In the genomic region with DNA sequence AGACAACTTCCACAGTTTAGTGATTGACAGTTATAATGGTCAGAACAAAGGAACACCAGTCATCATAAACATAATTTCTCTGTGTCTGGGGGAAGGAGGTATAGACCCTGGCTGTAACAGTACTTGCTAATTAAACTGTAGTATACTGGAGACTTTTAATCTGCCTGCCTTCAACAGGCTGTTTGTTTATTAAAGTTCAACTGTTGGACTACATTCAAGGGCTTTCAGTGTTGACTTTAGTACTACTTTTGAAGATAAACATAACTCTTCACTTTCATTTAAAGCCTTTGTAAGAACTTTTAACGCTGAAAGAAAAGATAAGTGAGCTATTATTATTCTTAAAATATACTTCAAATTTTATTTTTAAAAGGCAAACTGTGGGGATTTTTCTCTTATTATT, we compare ENCODE assay signal across 34 cellular contexts. TPM values are rescaled to one million over a fixed set of nuclear protein-coding genes. Genes with fewer than 3 reads are reported as not detected.
"Had no signal": no experiment of that assay in that cellular context is flagged by ENCODE, and none has a peak within 500 bp of the region (broad histone marks: within the 10 kb centered on the region; RNA-seq: fewer than 3 reads in every experiment).

No MANE protein-coding gene starts in this region.

- H3K4me3 Mint-ChIP-seq: activated CD4-positive, alpha-beta memory T cell treated with anti-CD3 and anti-CD28 coated beads for 36 hours; activated CD4-positive, alpha-beta T cell treated with anti-CD3 and anti-CD28 coated beads, Interleukin-2, amount 10 ng/mL, durations not matched to agents 24 days and 14 days; activated naive CD4-positive, alpha-beta T cell treated with anti-CD3 and anti-CD28 coated beads, Interleukin-2, amount 10 ng/mL, durations not matched to agents 7 days and 5 days; activated naive CD8-positive, alpha-beta T cell treated with anti-CD3 and anti-CD28 coated beads, Interleukin-2, amount 10 ng/mL, durations not matched to agents 7 days and 5 days; central memory CD8-positive, alpha-beta T cell; dendritic cell treated with granulocyte-macrophage colony-stimulating factor and Interleukin-4, amounts not matched to agents 40 ng/mL and 50 ng/mL, for 4 days; endodermal cell; naive thymus-derived CD4-positive, alpha-beta T cell; neural crest cell; T-helper 1 cell treated with Interleukin-12 subunit alpha and Interleukin-12 subunit beta and Interleukin-4 antibody, amounts not matched to agents 30 μg/mL and 1 μg/mL, for 36 hours had no signal

- DNase-seq: activated CD4-positive, alpha-beta memory T cell treated with anti-CD3 and anti-CD28 coated beads for 36 hours; activated CD4-positive, alpha-beta T cell treated with anti-CD3 and anti-CD28 coated beads, Interleukin-2, amount 10 ng/mL, durations not matched to agents 24 days and 14 days; activated CD8-positive, alpha-beta memory T cell treated with anti-CD3 and anti-CD28 coated beads, Interleukin-2, amount 50 U/mL, for 4 hours; activated gamma-delta T cell; activated naive CD4-positive, alpha-beta T cell treated with anti-CD3 and anti-CD28 coated beads, Interleukin-2, amount 10 ng/mL, durations not matched to agents 7 days and 5 days; activated naive CD8-positive, alpha-beta T cell treated with anti-CD3 and anti-CD28 coated beads, Interleukin-2, amount 10 ng/mL, durations not matched to agents 7 days and 5 days; activated T-cell treated with anti-CD3 and anti-CD28 coated beads, Interleukin-2, amount 50 U/mL, for 1 hour; amniotic stem cell; endodermal cell; foreskin keratinocyte; islet precursor cell; midbrain; naive thymus-derived CD4-positive, alpha-beta T cell; nucleus accumbens; right cardiac atrium; spleen; stimulated activated CD4-positive, alpha-beta T cell treated with anti-CD3 and anti-CD28 coated beads, Interleukin-2, amount 100 ng/mL, for 48 hours; stimulated activated naive CD4-positive, alpha-beta T cell treated with Interleukin-2 at 50 U/mL for 16 hours; T1000; WERI-Rb-1 had no signal

- H3K27ac ChIP-seq: esophagus muscularis mucosa, foreskin keratinocyte, spleen, tibial nerve, WERI-Rb-1 had no signal

- H3K9me3 ChIP-seq: esophagus muscularis mucosa, spleen, tibial nerve had no signal

- H3K27me3 ChIP-seq: esophagus muscularis mucosa, foreskin keratinocyte, tibial nerve had no signal

- H3K9me3 Mint-ChIP-seq: activated CD4-positive, alpha-beta memory T cell treated with anti-CD3 and anti-CD28 coated beads for 36 hours; activated naive CD4-positive, alpha-beta T cell treated with anti-CD3 and anti-CD28 coated beads, Interleukin-2, amount 10 ng/mL, durations not matched to agents 7 days and 5 days; activated naive CD8-positive, alpha-beta T cell treated with anti-CD3 and anti-CD28 coated beads, Interleukin-2, amount 10 ng/mL, durations not matched to agents 7 days and 5 days; central memory CD8-positive, alpha-beta T cell; dendritic cell treated with granulocyte-macrophage colony-stimulating factor and Interleukin-4, amounts not matched to agents 40 ng/mL and 50 ng/mL, for 4 days; naive thymus-derived CD4-positive, alpha-beta T cell; T-helper 1 cell treated with Interleukin-12 subunit alpha and Interleukin-12 subunit beta and Interleukin-4 antibody, amounts not matched to agents 30 μg/mL and 1 μg/mL, for 36 hours had no signal

- H3K4me3 ChIP-seq: esophagus muscularis mucosa, spleen, tibial nerve had no signal

- H3K36me3 Mint-ChIP-seq: activated CD4-positive, alpha-beta memory T cell treated with anti-CD3 and anti-CD28 coated beads for 36 hours; activated naive CD4-positive, alpha-beta T cell treated with anti-CD3 and anti-CD28 coated beads, Interleukin-2, amount 10 ng/mL, durations not matched to agents 7 days and 5 days; activated naive CD8-positive, alpha-beta T cell treated with anti-CD3 and anti-CD28 coated beads, Interleukin-2, amount 10 ng/mL, durations not matched to agents 7 days and 5 days; naive thymus-derived CD4-positive, alpha-beta T cell had no signal

- H3K27ac Mint-ChIP-seq: activated CD4-positive, alpha-beta memory T cell treated with anti-CD3 and anti-CD28 coated beads for 36 hours; activated CD4-positive, alpha-beta T cell treated with anti-CD3 and anti-CD28 coated beads, Interleukin-2, amount 10 ng/mL, durations not matched to agents 24 days and 14 days; activated naive CD4-positive, alpha-beta T cell treated with anti-CD3 and anti-CD28 coated beads, Interleukin-2, amount 10 ng/mL, durations not matched to agents 7 days and 5 days; activated naive CD8-positive, alpha-beta T cell treated with anti-CD3 and anti-CD28 coated beads, Interleukin-2, amount 10 ng/mL, durations not matched to agents 7 days and 5 days; dendritic cell treated with granulocyte-macrophage colony-stimulating factor and Interleukin-4, amounts not matched to agents 40 ng/mL and 50 ng/mL, for 4 days; endodermal cell; naive thymus-derived CD4-positive, alpha-beta T cell; T-helper 1 cell treated with Interleukin-12 subunit alpha and Interleukin-12 subunit beta and Interleukin-4 antibody, amounts not matched to agents 30 μg/mL and 1 μg/mL, for 36 hours had no signal

- ATAC-seq: activated CD4-positive, CD25-positive, alpha-beta regulatory T cell treated with anti-CD3 and anti-CD28 coated beads, Interleukin-2, amount 50 U/mL, for 24 hours; foreskin keratinocyte; naive thymus-derived CD4-positive, alpha-beta T cell; right cardiac atrium had no signal

- H3K36me3 ChIP-seq: esophagus muscularis mucosa, spleen, tibial nerve, WERI-Rb-1 had no signal

RNA-seq across cellular contexts. Expression of a gene that starts 15.5 kb away (rescaled TPM):
- total RNA-seq: activated CD4-positive, alpha-beta memory T cell treated with anti-CD3 and anti-CD28 coated beads for 36 hours; activated CD4-positive, alpha-beta T cell treated with anti-CD3 and anti-CD28 coated beads, Interleukin-2, amount 10 ng/mL, durations not matched to agents 24 days and 14 days; activated CD8-positive, alpha-beta memory T cell treated with anti-CD3 and anti-CD28 coated beads for 36 hours; activated naive CD8-positive, alpha-beta T cell treated with anti-CD3 and anti-CD28 coated beads, Interleukin-2, amount 10 ng/mL, durations not matched to agents 7 days and 5 days; bronchial epithelial cell; endodermal cell; esophagus muscularis mucosa; foreskin keratinocyte; glomerular endothelial cell; lower leg skin; naive thymus-derived CD4-positive, alpha-beta T cell; neural crest cell; pulmonary artery endothelial cell; right cardiac atrium; spleen; temporal lobe; tibial nerve; ureter had no signal
- polyA plus RNA-seq: foreskin keratinocyte; naive thymus-derived CD4-positive, alpha-beta T cell; right cardiac atrium; spleen had no signal
